Comparison of ENCODE assay signal across 14 cellular contexts in the genomic region with DNA sequence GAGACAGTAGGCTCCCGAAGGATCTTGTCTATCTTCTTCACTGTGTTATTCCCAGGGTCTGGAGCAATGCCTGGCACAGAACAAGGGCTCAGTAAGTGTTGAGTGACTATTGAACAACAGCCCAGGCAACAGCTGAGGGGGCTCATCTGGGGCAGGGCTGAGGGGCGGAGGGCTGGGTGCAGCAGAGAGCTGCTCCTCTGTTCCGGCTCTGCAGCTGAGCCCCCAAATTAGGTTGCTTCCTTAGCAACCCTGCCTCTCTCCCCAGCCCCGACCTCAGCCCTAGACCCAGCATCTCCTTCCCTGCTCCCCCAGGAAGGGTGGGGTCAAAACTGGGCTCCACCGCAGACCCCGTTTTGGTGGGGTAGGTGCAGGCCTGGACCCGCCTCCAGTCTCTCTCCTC.
"Had no signal": no experiment of that assay in that cellular context is flagged by ENCODE, and none has a peak within 500 bp of the region (broad histone marks: within the 10 kb centered on the region; RNA-seq: fewer than 3 reads in every experiment).

No MANE protein-coding gene starts in this region.

- H3K9me3 Mint-ChIP-seq: activated naive CD4-positive, alpha-beta T cell treated with anti-CD3 and anti-CD28 coated beads, Interleukin-2, amount 10 ng/mL, durations not matched to agents 7 days and 5 days; activated T-helper 17 cell treated with anti-CD3 and anti-CD28 coated beads, Interleukin-2, amount 50 U/mL, for 72 hours; naive B cell; stimulated activated naive CD8-positive, alpha-beta T cell treated with anti-CD3 and anti-CD28 coated beads, Interleukin-15, Interleukin-2, amounts not matched to agents 100 ng/mL and 50 ng/mL, for 24 hours had no signal

- ATAC-seq: activated CD4-positive, CD25-positive, alpha-beta regulatory T cell treated with anti-CD3 and anti-CD28 coated beads, Interleukin-2, amount 50 U/mL, for 24 hours; activated T-helper 17 cell treated with anti-CD3 and anti-CD28 coated beads, Interleukin-2, amount 50 U/mL, for 72 hours; esophagus mucosa had no signal

- H3K36me3 ChIP-seq: brain microvascular endothelial cell, ovary had no signal

- H3K4me3 ChIP-seq: lung, ovary, testis had no signal

- H3K27ac ChIP-seq: brain microvascular endothelial cell, ovary, testis had no signal

- H3K4me3 Mint-ChIP-seq: activated naive CD4-positive, alpha-beta T cell treated with anti-CD3 and anti-CD28 coated beads, Interleukin-2, amount 10 ng/mL, durations not matched to agents 7 days and 5 days; activated T-helper 17 cell treated with anti-CD3 and anti-CD28 coated beads, Interleukin-2, amount 50 U/mL, for 72 hours; naive B cell; stimulated activated naive CD8-positive, alpha-beta T cell treated with anti-CD3 and anti-CD28 coated beads, Interleukin-15, Interleukin-2, amounts not matched to agents 100 ng/mL and 50 ng/mL, for 24 hours had no signal

- H3K27me3 ChIP-seq: brain microvascular endothelial cell, ovary, testis had no signal

- H3K9me3 ChIP-seq: ovary, testis had no signal

- DNase-seq: activated CD4-positive, alpha-beta T cell treated with anti-CD3 and anti-CD28 coated beads, Interleukin-2, amount 50 U/mL, for 48 hours; activated naive CD4-positive, alpha-beta T cell treated with anti-CD3 and anti-CD28 coated beads, Interleukin-2, amount 10 ng/mL, durations not matched to agents 7 days and 5 days; brain microvascular endothelial cell; dermis blood vessel endothelial cell; hippocampal formation; naive B cell; ovary; stimulated activated CD4-positive, alpha-beta T cell treated with anti-CD3 and anti-CD28 coated beads, Interleukin-12 subunit alpha, Interleukin-12 subunit beta, amount 100 ng/mL, for 4 hours; testis had no signal

- H3K27me3 Mint-ChIP-seq: activated T-helper 17 cell treated with anti-CD3 and anti-CD28 coated beads, Interleukin-2, amount 50 U/mL, for 72 hours; naive B cell had no signal

- H3K27ac Mint-ChIP-seq: activated naive CD4-positive, alpha-beta T cell treated with anti-CD3 and anti-CD28 coated beads, Interleukin-2, amount 10 ng/mL, durations not matched to agents 7 days and 5 days; activated T-helper 17 cell treated with anti-CD3 and anti-CD28 coated beads, Interleukin-2, amount 50 U/mL, for 72 hours; stimulated activated naive CD8-positive, alpha-beta T cell treated with anti-CD3 and anti-CD28 coated beads, Interleukin-15, Interleukin-2, amounts not matched to agents 100 ng/mL and 50 ng/mL, for 24 hours had no signal

- H3K4me1 ChIP-seq: testis had no signal

- H3K36me3 Mint-ChIP-seq: naive B cell had no signal
